Comparison of ENCODE assay signal across 8 cellular contexts in genomic region chr6:101114703-101115102, GRCh38.
DNase-seq lines count a peak whose midpoint lies in the region; ATAC-seq and TF ChIP-seq lines count a peak whose summit lies in the region.

No MANE protein-coding gene starts in this region.

- no peak overlapping the region for H3K9ac ChIP-seq in smooth muscle cell (ENCODE audit: low read depth)

- peak; percentile 38 to 60 for DNase-seq in AML-193 (lab: John Stamatoyannopoulos, UW)
- peak; percentile 46 for DNase-seq in NAMALWA (ENCODE audit: low spot score)
- DNase-seq in RWPE2 (ENCODE audit: low spot score) = no peak
- DNase-seq in foreskin fibroblast = peak; percentile 18 to 65
- no peak for DNase-seq in smooth muscle cell (lab: John Stamatoyannopoulos, UW; ENCODE audit: unreplicated experiment)
- DNase-seq in GM19240 (ENCODE audit: insufficient read length, low spot score) = no peak

- H3K27ac ChIP-seq in RWPE2 (ENCODE audit: poor library complexity, severe bottlenecking) (no peak overlapping the region), smooth muscle cell (ENCODE audit: low read depth) (no peak overlapping the region)

- ATAC-seq in GM21423 (IDR thresholded peaks at IDR 0.05; ENCODE audit: unreplicated experiment) (peak; percentile 67), RWPE2 (ENCODE audit: low read depth) (peak; percentile 67; the same call in 2 of the 3 replicates), GM21737 (IDR thresholded peaks at IDR 0.05; ENCODE audit: unreplicated experiment) (no peak)

- no peaks in the 10 kb centered on the region for H4K20me1 ChIP-seq in smooth muscle cell (ENCODE audit: low read depth)

- H3K4me2 ChIP-seq in smooth muscle cell = no peak overlapping the region

- H3K79me2 ChIP-seq in smooth muscle cell (ENCODE audit: low read depth) = no peaks in the 10 kb centered on the region

- 20% methylated on average over 1 of the region's 1 CpG for WGBS in smooth muscle cell (ENCODE audit: low lambda C conversion rate)

- H3K27me3 ChIP-seq in RWPE2 (ENCODE audit: insufficient read depth, poor library complexity, severe bottlenecking) (no peaks in the 10 kb centered on the region), smooth muscle cell (ENCODE audit: low read depth) (no peaks in the 10 kb centered on the region)

- no peak overlapping the region for H2AFZ ChIP-seq in smooth muscle cell (ENCODE audit: low read depth)

- peaks cover 3% of the 10 kb centered on the region for H3K4me1 ChIP-seq in RWPE2 (ENCODE audit: insufficient read depth, poor library complexity, severe bottlenecking)
- peaks cover 4% of the 10 kb centered on the region for H3K4me1 ChIP-seq in smooth muscle cell (ENCODE audit: low read depth)

- H3F3A ChIP-seq in smooth muscle cell (ENCODE audit: low read depth) = no peaks in the 10 kb centered on the region

- TF ChIP-seq CTCF in RWPE2 (IDR thresholded peaks at IDR 0.05; ENCODE audit: poor library complexity, severe bottlenecking) = peak; percentile 73
- peak; percentile 47 for TF ChIP-seq CTCF in foreskin fibroblast (IDR thresholded peaks at IDR 0.05; ENCODE audit: low read depth, low read length)
- peak; percentile 59 for TF ChIP-seq CTCF in smooth muscle cell (IDR thresholded peaks at IDR 0.05; ENCODE audit: borderline replicate concordance, insufficient read depth, poor library complexity, severe bottlenecking)

- H3K36me3 ChIP-seq in RWPE2 (ENCODE audit: low read depth) (no peaks in the 10 kb centered on the region), smooth muscle cell (ENCODE audit: low read depth) (no peaks in the 10 kb centered on the region)

- H3K9me3 ChIP-seq in RWPE2 (ENCODE audit: severe bottlenecking) (no peaks in the 10 kb centered on the region), smooth muscle cell (replicated peaks; ENCODE audit: low read depth) (no peaks in the 10 kb centered on the region)

- H3K4me3 ChIP-seq in RWPE2 (ENCODE audit: severe bottlenecking) = no peak overlapping the region
- no peak overlapping the region for H3K4me3 ChIP-seq in foreskin fibroblast (ENCODE audit: low read depth in 1 of 2, low read length in 2 of 2)
- H3K4me3 ChIP-seq in smooth muscle cell = no peak overlapping the region

Comparison
In these comparisons a context has a peak if more than half of its experiments do, and no peak if none do; other contexts are left out.
1. DNase-seq: peak in AML-193 (2 of 2), NAMALWA (single experiment) and foreskin fibroblast (2 of 2); none in RWPE2 (single experiment), smooth muscle cell (single experiment) and GM19240 (single experiment).
2. Peak in every context shown above with its lines, with median percentiles within 50 percentile points of each other: CTCF ChIP-seq.